In genomic region chr22:50699754-50700386, GRCh38 we compare ENCODE assay signal across 11 cellular contexts. TPM values are rescaled to one million over a fixed set of nuclear protein-coding genes. Genes with fewer than 3 reads are reported as not detected.
A peak's percentile ranks its signal among the peaks of the same experiment; 100 is the strongest.
DNase-seq lines count a peak whose midpoint lies in the region; ATAC-seq and TF ChIP-seq lines count a peak whose summit lies in the region.
"Had no signal": no experiment of that assay in that cellular context is flagged by ENCODE, and none has a peak within 500 bp of the region (broad histone marks: within the 10 kb centered on the region; RNA-seq: fewer than 3 reads in every experiment).

No MANE protein-coding gene starts in this region.

- 75 to 85% methylated on average over 10 of the region's 15 CpGs for WGBS in esophagus squamous epithelium, 2 donors

- H3K27me3 ChIP-seq in H7 (ENCODE audit: control insufficient read depth, insufficient read depth, low read length) = peaks cover 21% of the 10 kb centered on the region
- no peaks in the 10 kb centered on the region for H3K27me3 ChIP-seq in brain microvascular endothelial cell (replicated peaks)
- no peaks in the 10 kb centered on the region for H3K27me3 ChIP-seq in MG63
- no peaks in the 10 kb centered on the region for H3K27me3 ChIP-seq in esophagus squamous epithelium
- H3K27me3 ChIP-seq: BLaER1 treated with 17β-estradiol and CSF1 and Interleukin-3, amounts not matched to agents 10 nM and 100 nM had no signal

- TF ChIP-seq POLR2A in esophagus squamous epithelium (IDR thresholded peaks at IDR 0.05) = no peak

- intact Hi-C loops in esophagus squamous epithelium (cut with DNase I) = no loop called here

- peak; percentile 27 for ATAC-seq in left lobe of liver
- ATAC-seq in HG03378 (IDR thresholded peaks at IDR 0.05; ENCODE audit: unreplicated experiment) = no peak
- ATAC-seq: activated CD4-positive, CD25-positive, alpha-beta regulatory T cell treated with anti-CD3 and anti-CD28 coated beads, Interleukin-2, amount 50 U/mL, for 24 hours had no signal

- H3K4me3 ChIP-seq in H7 (ENCODE audit: insufficient read depth, low read depth, low read length) = no peak overlapping the region
- no peak overlapping the region for H3K4me3 ChIP-seq in brain microvascular endothelial cell (ENCODE audit: low read depth, low read length)
- no peak overlapping the region for H3K4me3 ChIP-seq in MG63
- no peak overlapping the region for H3K4me3 ChIP-seq in esophagus squamous epithelium
- H3K4me3 ChIP-seq: BLaER1 treated with 17β-estradiol and CSF1 and Interleukin-3, amounts not matched to agents 10 nM and 100 nM had no signal

- H3K27ac ChIP-seq in 22Rv1 = no peak overlapping the region
- no peak overlapping the region for H3K27ac ChIP-seq in brain microvascular endothelial cell
- no peak overlapping the region for H3K27ac ChIP-seq in esophagus squamous epithelium
- H3K27ac ChIP-seq: BLaER1 treated with 17β-estradiol and CSF1 and Interleukin-3, amounts not matched to agents 10 nM and 100 nM had no signal

- in situ Hi-C loops in brain microvascular endothelial cell (cut with HindIII; ENCODE audit: low pct_ligation_motif_present, low sequenced_read_pairs) = no loop called here
- in situ Hi-C loops in KBM-7 (cut with MboI; ENCODE audit: low pct_unique_long_range_greater_than_20kb, low sequenced_read_pairs) = no loop called here

- H3K9me3 ChIP-seq in MG63 (no peaks in the 10 kb centered on the region), esophagus squamous epithelium (no peaks in the 10 kb centered on the region)
- H3K9me3 ChIP-seq: BLaER1 treated with 17β-estradiol and CSF1 and Interleukin-3, amounts not matched to agents 10 nM and 100 nM had no signal

- peak; percentile 95 for DNase-seq in H7
- no peak for DNase-seq in brain microvascular endothelial cell
- DNase-seq in left lobe of liver (ENCODE audit: low spot score) = peak; percentile 78
- no peak for DNase-seq in KBM-7
- DNase-seq in MG63 = no peak
- DNase-seq in esophagus squamous epithelium (lab: John Stamatoyannopoulos, UW) = no peak
- DNase-seq: activated gamma-delta T cell treated with Interleukin-2 at 50 U/mL for 16 hours had no signal

- no peaks in the 10 kb centered on the region for H3K36me3 ChIP-seq in H7 (replicated peaks; ENCODE audit: control insufficient read depth, insufficient read depth, low read length)
- no peaks in the 10 kb centered on the region for H3K36me3 ChIP-seq in brain microvascular endothelial cell (replicated peaks)
- no peaks in the 10 kb centered on the region; the same call in 1 of the 2 replicates for H3K36me3 ChIP-seq in MG63
- peaks cover 0 to 39% (median 0%) of the 10 kb centered on the region in 3 donors for H3K36me3 ChIP-seq in esophagus squamous epithelium

- TF ChIP-seq CTCF in 22Rv1 (IDR thresholded peaks at IDR 0.05) (peak; percentile 14; the same call in 1 of the 2 replicates), brain microvascular endothelial cell (IDR thresholded peaks at IDR 0.05; ENCODE audit: low read depth, low read length, missing control alignments) (peak; percentile 39), esophagus squamous epithelium (IDR thresholded peaks at IDR 0.05) (no peak)

- H3K4me1 ChIP-seq in esophagus squamous epithelium = peaks cover 25 to 51% (median 25%) of the 10 kb centered on the region in 3 donors

RNA-seq across cellular contexts. Expression of gene SHANK3, which starts 27.2 kb away (rescaled TPM):
- total RNA-seq in H7 (2014; rRNA removed; shearing (Covaris generic)) = 1.8 and 2.1 TPM in 2 replicates
- 22.8 TPM for total RNA-seq in left lobe of liver
- total RNA-seq in MG63 (2014; rRNA removed; shearing (Covaris generic); ENCODE audit: low replicate concordance) = 1.3 and 2.6 TPM in 2 replicates
- total RNA-seq in esophagus squamous epithelium = 1 to 10 TPM; 3.7 to 5.9 (median 4.5) TPM

RNA-seq across cellular contexts. Expression of gene ACR, which starts 38.1 kb away (rescaled TPM):
- 0.07 TPM in 1 of 2 replicates, not detected in the other for total RNA-seq in H7 (2014; rRNA removed; shearing (Covaris generic))
- total RNA-seq in left lobe of liver = 0.83 TPM
- total RNA-seq in MG63 (2014; rRNA removed; shearing (Covaris generic); ENCODE audit: low replicate concordance) = not detected in 2 replicates
- not detected for total RNA-seq in esophagus squamous epithelium

Comparison
In these comparisons a context has a peak if more than half of its experiments do, and no peak if none do; other contexts are left out.
1. CTCF ChIP-seq: peak in 22Rv1 (single experiment) and brain microvascular endothelial cell (single experiment); none in esophagus squamous epithelium (0 of 6).
2. DNase-seq: peak in H7 (single experiment) and left lobe of liver (single experiment); none in brain microvascular endothelial cell (single experiment), KBM-7 (single experiment), MG63 (single experiment) and esophagus squamous epithelium (single experiment).